In the genomic region with DNA sequence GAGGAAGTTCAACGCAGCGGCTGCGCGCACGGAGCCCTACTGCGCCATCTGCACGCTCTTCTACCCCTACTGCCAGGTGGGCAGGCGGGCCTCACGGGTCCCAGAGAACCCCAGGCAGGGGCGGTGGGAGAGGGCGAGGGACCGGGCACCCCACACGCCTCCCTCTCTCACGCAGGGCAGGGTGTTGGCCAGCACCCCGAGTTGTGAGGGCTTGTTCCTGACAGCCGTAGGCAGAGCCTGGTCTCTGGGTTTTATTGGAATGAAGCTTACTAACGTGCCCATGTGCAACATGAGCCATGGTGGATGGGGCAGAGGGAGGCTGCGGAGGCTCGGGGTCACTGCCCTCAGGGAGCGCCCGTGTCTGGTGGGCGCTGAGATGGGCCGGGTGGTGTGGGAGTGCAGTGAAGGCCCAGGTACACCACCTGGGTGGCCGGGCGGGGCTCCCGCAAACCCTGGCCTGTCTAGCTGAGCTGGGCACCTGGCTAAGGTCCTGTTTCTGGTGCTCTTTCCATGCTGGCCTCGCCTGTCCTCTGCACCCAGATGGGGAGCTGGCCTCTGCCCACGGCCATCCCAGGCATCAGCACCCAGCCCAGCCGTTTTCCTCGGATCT, we compare ENCODE assay signal across 1 cellular context.
TF ChIP-seq lines count a peak whose summit lies in the region.

No MANE protein-coding gene starts in this region.

TF ChIP-seq in GM12878, 131 proteins besides CTCF, POLR2A, EP300 and RAD21 (continued from another document):
- TF ChIP-seq, protein P1, sequence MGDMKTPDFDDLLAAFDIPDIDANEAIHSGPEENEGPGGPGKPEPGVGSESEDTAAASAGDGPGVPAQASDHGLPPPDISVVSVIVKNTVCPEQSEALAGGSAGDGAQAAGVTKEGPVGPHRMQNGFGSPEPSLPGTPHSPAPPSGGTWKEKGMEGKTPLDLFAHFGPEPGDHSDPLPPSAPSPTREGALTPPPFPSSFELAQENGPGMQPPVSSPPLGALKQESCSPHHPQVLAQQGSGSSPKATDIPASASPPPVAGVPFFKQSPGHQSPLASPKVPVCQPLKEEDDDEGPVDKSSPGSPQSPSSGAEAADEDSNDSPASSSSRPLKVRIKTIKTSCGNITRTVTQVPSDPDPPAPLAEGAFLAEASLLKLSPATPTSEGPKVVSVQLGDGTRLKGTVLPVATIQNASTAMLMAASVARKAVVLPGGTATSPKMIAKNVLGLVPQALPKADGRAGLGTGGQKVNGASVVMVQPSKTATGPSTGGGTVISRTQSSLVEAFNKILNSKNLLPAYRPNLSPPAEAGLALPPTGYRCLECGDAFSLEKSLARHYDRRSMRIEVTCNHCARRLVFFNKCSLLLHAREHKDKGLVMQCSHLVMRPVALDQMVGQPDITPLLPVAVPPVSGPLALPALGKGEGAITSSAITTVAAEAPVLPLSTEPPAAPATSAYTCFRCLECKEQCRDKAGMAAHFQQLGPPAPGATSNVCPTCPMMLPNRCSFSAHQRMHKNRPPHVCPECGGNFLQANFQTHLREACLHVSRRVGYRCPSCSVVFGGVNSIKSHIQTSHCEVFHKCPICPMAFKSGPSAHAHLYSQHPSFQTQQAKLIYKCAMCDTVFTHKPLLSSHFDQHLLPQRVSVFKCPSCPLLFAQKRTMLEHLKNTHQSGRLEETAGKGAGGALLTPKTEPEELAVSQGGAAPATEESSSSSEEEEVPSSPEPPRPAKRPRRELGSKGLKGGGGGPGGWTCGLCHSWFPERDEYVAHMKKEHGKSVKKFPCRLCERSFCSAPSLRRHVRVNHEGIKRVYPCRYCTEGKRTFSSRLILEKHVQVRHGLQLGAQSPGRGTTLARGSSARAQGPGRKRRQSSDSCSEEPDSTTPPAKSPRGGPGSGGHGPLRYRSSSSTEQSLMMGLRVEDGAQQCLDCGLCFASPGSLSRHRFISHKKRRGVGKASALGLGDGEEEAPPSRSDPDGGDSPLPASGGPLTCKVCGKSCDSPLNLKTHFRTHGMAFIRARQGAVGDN (IDR thresholded peaks at IDR 0.05): no peak
